ENCODE assay signal across 19 cellular contexts in genomic region chr1:48710318-48710717, GRCh38.
"Had no signal": no experiment of that assay in that cellular context is flagged by ENCODE, and none has a peak within 500 bp of the region (broad histone marks: within the 10 kb centered on the region; RNA-seq: fewer than 3 reads in every experiment).

No MANE protein-coding gene starts in this region.

- H3K9me3 Mint-ChIP-seq: activated naive CD8-positive, alpha-beta T cell treated with anti-CD3 and anti-CD28 coated beads for 36 hours; activated T-helper 1 cell treated with anti-CD3 and anti-CD28 coated beads, Interleukin-12 subunit alpha, Interleukin-12 subunit beta, Interleukin-2, Interleukin-4 antibody, amounts not matched to agents 30 ng/mL and 10 ng/mL and 1 ng/mL, durations not matched to agents 14 hours and 24 hours and 36 hours; effector memory CD8-positive, alpha-beta T cell had no signal

- H3K36me3 Mint-ChIP-seq: activated naive CD8-positive, alpha-beta T cell treated with anti-CD3 and anti-CD28 coated beads for 36 hours had no signal

- FAIRE-seq: small intestine had no signal

- H3K4me1 Mint-ChIP-seq: activated CD4-positive, alpha-beta T cell treated with anti-CD3 and anti-CD28 coated beads for 36 hours; activated naive CD8-positive, alpha-beta T cell treated with anti-CD3 and anti-CD28 coated beads for 36 hours had no signal

- H3K27ac Mint-ChIP-seq: activated CD4-positive, alpha-beta T cell treated with anti-CD3 and anti-CD28 coated beads for 36 hours; activated naive CD8-positive, alpha-beta T cell treated with anti-CD3 and anti-CD28 coated beads for 36 hours; activated T-helper 1 cell treated with anti-CD3 and anti-CD28 coated beads, Interleukin-12 subunit alpha, Interleukin-12 subunit beta, Interleukin-2, Interleukin-4 antibody, amounts not matched to agents 30 ng/mL and 10 ng/mL and 1 ng/mL, durations not matched to agents 14 hours and 24 hours and 36 hours; effector memory CD8-positive, alpha-beta T cell had no signal

- H3K27me3 Mint-ChIP-seq: activated CD4-positive, alpha-beta T cell treated with anti-CD3 and anti-CD28 coated beads for 36 hours; effector memory CD8-positive, alpha-beta T cell had no signal

- ATAC-seq: activated CD4-positive, alpha-beta T cell treated with anti-CD3 and anti-CD28 coated beads for 36 hours; effector memory CD8-positive, alpha-beta T cell; left lung; psoas muscle; right cardiac atrium had no signal

- H3K4me3 Mint-ChIP-seq: activated CD4-positive, alpha-beta T cell treated with anti-CD3 and anti-CD28 coated beads for 36 hours; activated naive CD8-positive, alpha-beta T cell treated with anti-CD3 and anti-CD28 coated beads for 36 hours; activated T-helper 1 cell treated with anti-CD3 and anti-CD28 coated beads, Interleukin-12 subunit alpha, Interleukin-12 subunit beta, Interleukin-2, Interleukin-4 antibody, amounts not matched to agents 30 ng/mL and 10 ng/mL and 1 ng/mL, durations not matched to agents 14 hours and 24 hours and 36 hours; effector memory CD8-positive, alpha-beta T cell had no signal

- H3K27ac ChIP-seq: cardiac muscle cell, left lung, ovary, psoas muscle, thoracic aorta, upper lobe of left lung had no signal

- H3K9me3 ChIP-seq: left lung, ovary, psoas muscle, thoracic aorta, upper lobe of left lung had no signal

- H3K4me3 ChIP-seq: cardiac muscle cell, left lung, ovary, psoas muscle, thoracic aorta, upper lobe of left lung had no signal

- DNase-seq: activated CD4-positive, alpha-beta T cell treated with anti-CD3 and anti-CD28 coated beads for 36 hours; activated CD4-positive, alpha-beta T cell treated with anti-CD3 and anti-CD28 coated beads, Interleukin-2, amount 50 U/mL, for 48 hours; activated gamma-delta T cell treated with Interleukin-2 at 50 U/mL for 16 hours; activated naive CD8-positive, alpha-beta T cell treated with anti-CD3 and anti-CD28 coated beads for 36 hours; amniotic stem cell; dermis blood vessel endothelial cell; effector memory CD8-positive, alpha-beta T cell; left lung; mammary epithelial cell; ovary; psoas muscle; right cardiac atrium; small intestine; stimulated activated CD4-positive, alpha-beta T cell treated with anti-CD3 and anti-CD28 coated beads, Interleukin-15, amount 100 ng/mL, for 24 hours; stimulated activated CD4-positive, alpha-beta T cell treated with anti-CD3 and anti-CD28 coated beads, Interleukin-2, amount 100 ng/mL, for 48 hours; upper lobe of left lung had no signal

- H3K27me3 ChIP-seq: left lung, ovary, upper lobe of left lung had no signal

- H3K36me3 ChIP-seq: cardiac muscle cell, left lung, ovary, thoracic aorta, upper lobe of left lung had no signal

- H3K4me1 ChIP-seq: left lung, psoas muscle had no signal
